In the genomic region with DNA sequence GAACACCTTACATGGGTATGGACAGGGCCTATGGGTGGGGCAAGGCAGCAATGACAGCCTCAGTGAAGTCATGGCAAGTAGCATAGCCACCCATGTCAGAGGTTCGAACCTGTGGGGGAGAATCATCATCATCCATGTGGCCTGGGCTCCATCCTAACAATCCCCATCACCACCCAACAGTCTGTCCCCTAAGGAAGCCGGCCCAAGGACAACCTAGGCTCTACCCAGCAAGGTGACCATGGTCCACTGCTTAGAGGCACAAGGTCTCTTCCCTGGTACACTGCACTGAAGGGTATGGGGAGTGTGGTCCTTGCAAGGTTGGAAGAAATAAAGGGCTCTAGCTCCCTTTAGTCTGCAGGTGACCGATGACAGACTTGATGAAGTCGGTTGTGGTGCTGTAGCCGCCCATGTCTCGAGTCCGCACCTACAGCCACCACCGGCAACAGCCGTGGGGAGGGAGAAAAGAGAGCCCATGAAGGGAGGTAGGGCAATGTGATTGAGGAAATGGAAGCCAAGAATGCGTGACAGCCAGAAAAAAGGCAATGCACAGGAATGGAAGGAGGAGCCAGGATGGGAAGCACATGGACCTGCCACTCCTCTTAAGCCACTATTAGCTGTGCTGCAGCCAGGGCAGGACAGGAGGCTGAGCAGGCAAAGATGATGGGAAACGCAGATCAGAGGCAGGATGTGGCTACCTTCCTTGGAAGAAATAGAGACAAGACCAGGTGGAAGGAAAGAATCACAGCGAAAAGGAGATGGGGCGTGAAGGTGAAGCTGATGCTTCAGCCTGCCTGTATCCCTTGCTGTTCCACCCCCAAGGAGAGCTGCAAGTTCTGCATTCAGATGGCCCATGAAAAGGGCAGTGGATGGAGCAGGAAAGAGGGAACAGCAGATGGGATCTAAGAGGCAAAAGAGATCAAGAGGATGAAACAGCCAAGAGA, we compare ENCODE assay signal across 1 cellular context.
TF ChIP-seq lines count a peak whose summit lies in the region.

No MANE protein-coding gene starts in this region.

TF ChIP-seq in HepG2, 621 proteins besides CTCF, POLR2A, EP300 and RAD21 (continues in another document):
- TF ChIP-seq SP1 (IDR thresholded peaks at IDR 0.05) (no peak), SP1 (CRISPR knock-in tag; IDR thresholded peaks at IDR 0.05) (no peak), EEA1 (CRISPR knock-in tag; IDR thresholded peaks at IDR 0.05; ENCODE audit: borderline replicate concordance) (no peak), U2AF1 (optimal IDR thresholded peaks at IDR 0.05; ENCODE audit: low read depth, low read length) (no peak), SMAD3 (CRISPR knock-in tag; IDR thresholded peaks at IDR 0.05) (no peak), KLF12 (CRISPR knock-in tag; IDR thresholded peaks at IDR 0.05; ENCODE audit: borderline replicate concordance) (no peak), POLR2AphosphoS5 (IDR thresholded peaks at IDR 0.05; ENCODE audit: low read depth, low read length) (peak; percentile 89), ZNF44 (CRISPR knock-in tag; IDR thresholded peaks at IDR 0.05) (peak; percentile 79; the same call in 1 of the 2 replicates), ZNF775 (CRISPR knock-in tag; IDR thresholded peaks at IDR 0.05; ENCODE audit: borderline replicate concordance) (no peak), ZC3H13 (CRISPR knock-in tag; IDR thresholded peaks at IDR 0.05) (peak; percentile 96), RBM22 (optimal IDR thresholded peaks at IDR 0.05; ENCODE audit: low read length) (peak; percentile 100), RBFOX2 (IDR thresholded peaks at IDR 0.05; ENCODE audit: low read depth, low read length) (peak; percentile 76), BHLHE40 (IDR thresholded peaks at IDR 0.05; ENCODE audit: low read length) (no peak), PAF1 (CRISPR knock-in tag; IDR thresholded peaks at IDR 0.05) (peak; percentile 98), KDM2A (CRISPR knock-in tag; IDR thresholded peaks at IDR 0.05; ENCODE audit: borderline replicate concordance, low read depth) (peak; percentile 90), ZNF296 (CRISPR knock-in tag; conservative IDR thresholded peaks at IDR 0.05) (no peak), PCBP2 (optimal IDR thresholded peaks at IDR 0.05; ENCODE audit: low read depth, low read length, poor library complexity, severe bottlenecking) (no peak), AKAP8 (CRISPR knock-in tag; IDR thresholded peaks at IDR 0.05) (peak; percentile 58; the same call in 1 of the 2 replicates), NCOA2 (CRISPR knock-in tag; IDR thresholded peaks at IDR 0.05) (0 out of 2 replicates have a peak, but pooled peaks have one; percentile 28), ZNF547 (CRISPR knock-in tag; IDR thresholded peaks at IDR 0.05) (0 out of 2 replicates have a peak, but pooled peaks have one; percentile 49), ZC3H4 (CRISPR knock-in tag; IDR thresholded peaks at IDR 0.05; ENCODE audit: borderline replicate concordance) (peak; percentile 99), ZNF274 (CRISPR knock-in tag; IDR thresholded peaks at IDR 0.05) (0 out of 2 replicates have a peak, but pooled peaks have one; percentile 16), ZNF891 (CRISPR knock-in tag; IDR thresholded peaks at IDR 0.05) (peak; percentile 72; the same call in 1 of the 2 replicates), HNRNPK (IDR thresholded peaks at IDR 0.05; ENCODE audit: low read depth, low read length, poor library complexity, severe bottlenecking) (no peak), MED1 (CRISPR knock-in tag; IDR thresholded peaks at IDR 0.05) (0 out of 2 replicates have a peak, but pooled peaks have one; percentile 35), ZNF792 (CRISPR knock-in tag; IDR thresholded peaks at IDR 0.05) (0 out of 2 replicates have a peak, but pooled peaks have one; percentile 12), ZIK1 (CRISPR knock-in tag; IDR thresholded peaks at IDR 0.05; ENCODE audit: borderline replicate concordance, low read depth) (no peak), ZNF614 (CRISPR knock-in tag; IDR thresholded peaks at IDR 0.05; ENCODE audit: borderline replicate concordance) (0 out of 2 replicates have a peak, but pooled peaks have one; percentile 20), MAFF (IDR thresholded peaks at IDR 0.05; ENCODE audit: low read depth, low read length) (no peak), MBD4 (IDR thresholded peaks at IDR 0.05; ENCODE audit: borderline replicate concordance, low read length) (0 out of 2 replicates have a peak, but pooled peaks have one; percentile 20), NFIC (IDR thresholded peaks at IDR 0.05; ENCODE audit: low read length) (0 out of 2 replicates have a peak, but pooled peaks have one; percentile 22), JUNB (CRISPR knock-in tag; IDR thresholded peaks at IDR 0.05; ENCODE audit: borderline replicate concordance) (peak; percentile 58; the same call in 1 of the 2 replicates), ZNF768 (CRISPR knock-in tag; IDR thresholded peaks at IDR 0.05) (peak; percentile 43; the same call in 1 of the 2 replicates), YEATS2 (CRISPR knock-in tag; IDR thresholded peaks at IDR 0.05; ENCODE audit: borderline replicate concordance) (0 out of 2 replicates have a peak, but pooled peaks have one; percentile 16), AHR (CRISPR knock-in tag; IDR thresholded peaks at IDR 0.05) (peak; percentile 82; the same call in 1 of the 2 replicates), PTBP1 (IDR thresholded peaks at IDR 0.05; ENCODE audit: low read depth, low read length, poor library complexity, severe bottlenecking) (peak; percentile 45), ZNF33B (CRISPR knock-in tag; IDR thresholded peaks at IDR 0.05) (0 out of 2 replicates have a peak, but pooled peaks have one; percentile 46), REL (CRISPR knock-in tag; conservative IDR thresholded peaks at IDR 0.05) (0 out of 2 replicates have a peak, but pooled peaks have one; percentile 49), ZSCAN21 (CRISPR knock-in tag; IDR thresholded peaks at IDR 0.05; ENCODE audit: borderline replicate concordance) (0 out of 2 replicates have a peak, but pooled peaks have one; percentile 33), GABPA (IDR thresholded peaks at IDR 0.05; ENCODE audit: low read depth, low read length) (no peak), GABPA (CRISPR knock-in tag; IDR thresholded peaks at IDR 0.05; ENCODE audit: low read depth) (0 out of 2 replicates have a peak, but pooled peaks have one; percentile 7)
- TF ChIP-seq, protein P1, sequence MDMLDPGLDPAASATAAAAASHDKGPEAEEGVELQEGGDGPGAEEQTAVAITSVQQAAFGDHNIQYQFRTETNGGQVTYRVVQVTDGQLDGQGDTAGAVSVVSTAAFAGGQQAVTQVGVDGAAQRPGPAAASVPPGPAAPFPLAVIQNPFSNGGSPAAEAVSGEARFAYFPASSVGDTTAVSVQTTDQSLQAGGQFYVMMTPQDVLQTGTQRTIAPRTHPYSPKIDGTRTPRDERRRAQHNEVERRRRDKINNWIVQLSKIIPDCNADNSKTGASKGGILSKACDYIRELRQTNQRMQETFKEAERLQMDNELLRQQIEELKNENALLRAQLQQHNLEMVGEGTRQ (IDR thresholded peaks at IDR 0.05; ENCODE audit: low read depth, low read length) = 0 out of 2 replicates have a peak, but pooled peaks have one; percentile 20
- TF ChIP-seq, protein P1 (CRISPR knock-in tag; IDR thresholded peaks at IDR 0.05; ENCODE audit: borderline replicate concordance) = no peak
- TF ChIP-seq, protein P2, sequence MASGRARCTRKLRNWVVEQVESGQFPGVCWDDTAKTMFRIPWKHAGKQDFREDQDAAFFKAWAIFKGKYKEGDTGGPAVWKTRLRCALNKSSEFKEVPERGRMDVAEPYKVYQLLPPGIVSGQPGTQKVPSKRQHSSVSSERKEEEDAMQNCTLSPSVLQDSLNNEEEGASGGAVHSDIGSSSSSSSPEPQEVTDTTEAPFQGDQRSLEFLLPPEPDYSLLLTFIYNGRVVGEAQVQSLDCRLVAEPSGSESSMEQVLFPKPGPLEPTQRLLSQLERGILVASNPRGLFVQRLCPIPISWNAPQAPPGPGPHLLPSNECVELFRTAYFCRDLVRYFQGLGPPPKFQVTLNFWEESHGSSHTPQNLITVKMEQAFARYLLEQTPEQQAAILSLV (CRISPR knock-in tag; IDR thresholded peaks at IDR 0.05; ENCODE audit: borderline replicate concordance) = 0 out of 2 replicates have a peak, but pooled peaks have one; percentile 19
- TF ChIP-seq, protein P3, sequence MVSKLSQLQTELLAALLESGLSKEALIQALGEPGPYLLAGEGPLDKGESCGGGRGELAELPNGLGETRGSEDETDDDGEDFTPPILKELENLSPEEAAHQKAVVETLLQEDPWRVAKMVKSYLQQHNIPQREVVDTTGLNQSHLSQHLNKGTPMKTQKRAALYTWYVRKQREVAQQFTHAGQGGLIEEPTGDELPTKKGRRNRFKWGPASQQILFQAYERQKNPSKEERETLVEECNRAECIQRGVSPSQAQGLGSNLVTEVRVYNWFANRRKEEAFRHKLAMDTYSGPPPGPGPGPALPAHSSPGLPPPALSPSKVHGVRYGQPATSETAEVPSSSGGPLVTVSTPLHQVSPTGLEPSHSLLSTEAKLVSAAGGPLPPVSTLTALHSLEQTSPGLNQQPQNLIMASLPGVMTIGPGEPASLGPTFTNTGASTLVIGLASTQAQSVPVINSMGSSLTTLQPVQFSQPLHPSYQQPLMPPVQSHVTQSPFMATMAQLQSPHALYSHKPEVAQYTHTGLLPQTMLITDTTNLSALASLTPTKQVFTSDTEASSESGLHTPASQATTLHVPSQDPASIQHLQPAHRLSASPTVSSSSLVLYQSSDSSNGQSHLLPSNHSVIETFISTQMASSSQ (IDR thresholded peaks at IDR 0.05; ENCODE audit: low read depth) = no peak
- TF ChIP-seq, protein P3 (CRISPR knock-in tag; IDR thresholded peaks at IDR 0.05; ENCODE audit: borderline replicate concordance) = 0 out of 2 replicates have a peak, but pooled peaks have one; percentile 49
- TF ChIP-seq, protein P4, sequence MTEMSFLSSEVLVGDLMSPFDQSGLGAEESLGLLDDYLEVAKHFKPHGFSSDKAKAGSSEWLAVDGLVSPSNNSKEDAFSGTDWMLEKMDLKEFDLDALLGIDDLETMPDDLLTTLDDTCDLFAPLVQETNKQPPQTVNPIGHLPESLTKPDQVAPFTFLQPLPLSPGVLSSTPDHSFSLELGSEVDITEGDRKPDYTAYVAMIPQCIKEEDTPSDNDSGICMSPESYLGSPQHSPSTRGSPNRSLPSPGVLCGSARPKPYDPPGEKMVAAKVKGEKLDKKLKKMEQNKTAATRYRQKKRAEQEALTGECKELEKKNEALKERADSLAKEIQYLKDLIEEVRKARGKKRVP (CRISPR knock-in tag; IDR thresholded peaks at IDR 0.05) = 0 out of 4 replicates have a peak, but pooled peaks of 1 of the 2 experiments have one; percentile 6
- TF ChIP-seq, protein P5, sequence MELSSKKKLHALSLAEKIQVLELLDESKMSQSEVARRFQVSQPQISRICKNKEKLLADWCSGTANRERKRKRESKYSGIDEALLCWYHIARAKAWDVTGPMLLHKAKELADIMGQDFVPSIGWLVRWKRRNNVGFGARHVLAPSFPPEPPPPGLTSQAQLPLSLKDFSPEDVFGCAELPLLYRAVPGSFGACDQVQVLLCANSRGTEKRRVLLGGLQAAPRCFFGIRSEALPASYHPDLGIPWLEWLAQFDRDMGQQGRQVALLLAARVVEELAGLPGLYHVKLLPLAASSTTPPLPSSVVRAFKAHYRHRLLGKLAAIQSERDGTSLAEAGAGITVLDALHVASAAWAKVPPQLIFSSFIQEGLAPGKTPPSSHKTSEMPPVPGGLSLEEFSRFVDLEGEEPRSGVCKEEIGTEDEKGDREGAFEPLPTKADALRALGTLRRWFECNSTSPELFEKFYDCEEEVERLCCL (CRISPR knock-in tag; IDR thresholded peaks at IDR 0.05; ENCODE audit: borderline replicate concordance) = no peak
- TF ChIP-seq, protein P6, sequence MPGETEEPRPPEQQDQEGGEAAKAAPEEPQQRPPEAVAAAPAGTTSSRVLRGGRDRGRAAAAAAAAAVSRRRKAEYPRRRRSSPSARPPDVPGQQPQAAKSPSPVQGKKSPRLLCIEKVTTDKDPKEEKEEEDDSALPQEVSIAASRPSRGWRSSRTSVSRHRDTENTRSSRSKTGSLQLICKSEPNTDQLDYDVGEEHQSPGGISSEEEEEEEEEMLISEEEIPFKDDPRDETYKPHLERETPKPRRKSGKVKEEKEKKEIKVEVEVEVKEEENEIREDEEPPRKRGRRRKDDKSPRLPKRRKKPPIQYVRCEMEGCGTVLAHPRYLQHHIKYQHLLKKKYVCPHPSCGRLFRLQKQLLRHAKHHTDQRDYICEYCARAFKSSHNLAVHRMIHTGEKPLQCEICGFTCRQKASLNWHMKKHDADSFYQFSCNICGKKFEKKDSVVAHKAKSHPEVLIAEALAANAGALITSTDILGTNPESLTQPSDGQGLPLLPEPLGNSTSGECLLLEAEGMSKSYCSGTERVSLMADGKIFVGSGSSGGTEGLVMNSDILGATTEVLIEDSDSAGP (CRISPR knock-in tag; IDR thresholded peaks at IDR 0.05; ENCODE audit: borderline replicate concordance) = peak; percentile 45; the same call in 1 of the 2 replicates
- TF ChIP-seq, protein P7, sequence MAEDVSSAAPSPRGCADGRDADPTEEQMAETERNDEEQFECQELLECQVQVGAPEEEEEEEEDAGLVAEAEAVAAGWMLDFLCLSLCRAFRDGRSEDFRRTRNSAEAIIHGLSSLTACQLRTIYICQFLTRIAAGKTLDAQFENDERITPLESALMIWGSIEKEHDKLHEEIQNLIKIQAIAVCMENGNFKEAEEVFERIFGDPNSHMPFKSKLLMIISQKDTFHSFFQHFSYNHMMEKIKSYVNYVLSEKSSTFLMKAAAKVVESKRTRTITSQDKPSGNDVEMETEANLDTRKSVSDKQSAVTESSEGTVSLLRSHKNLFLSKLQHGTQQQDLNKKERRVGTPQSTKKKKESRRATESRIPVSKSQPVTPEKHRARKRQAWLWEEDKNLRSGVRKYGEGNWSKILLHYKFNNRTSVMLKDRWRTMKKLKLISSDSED (CRISPR knock-in tag; IDR thresholded peaks at IDR 0.05) = no peak
